In the genomic region with DNA sequence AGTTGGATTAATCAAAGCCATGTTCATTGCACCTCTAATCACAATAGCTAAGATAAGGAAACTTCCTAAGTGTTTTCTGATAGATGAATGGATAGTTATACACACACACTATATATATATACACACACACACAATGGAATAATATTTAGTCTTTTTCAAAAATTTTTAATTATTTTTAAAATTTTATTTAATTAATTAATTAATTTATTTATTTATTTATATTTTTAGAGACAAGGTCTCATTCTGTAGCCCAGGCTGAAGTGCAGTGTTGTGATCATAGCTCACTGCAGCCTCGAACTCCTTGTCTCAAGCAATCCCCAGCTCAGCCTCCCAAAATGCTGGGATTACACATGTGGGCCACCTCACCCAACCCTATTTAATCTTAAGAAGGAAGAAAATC, we compare ENCODE assay signal across 1 cellular context.
TF ChIP-seq lines count a peak whose summit lies in the region.

No MANE protein-coding gene starts in this region.

TF ChIP-seq in HEK293, 187 proteins besides CTCF, POLR2A, EP300 and RAD21 (continued from another document):
- TF ChIP-seq, protein P1, sequence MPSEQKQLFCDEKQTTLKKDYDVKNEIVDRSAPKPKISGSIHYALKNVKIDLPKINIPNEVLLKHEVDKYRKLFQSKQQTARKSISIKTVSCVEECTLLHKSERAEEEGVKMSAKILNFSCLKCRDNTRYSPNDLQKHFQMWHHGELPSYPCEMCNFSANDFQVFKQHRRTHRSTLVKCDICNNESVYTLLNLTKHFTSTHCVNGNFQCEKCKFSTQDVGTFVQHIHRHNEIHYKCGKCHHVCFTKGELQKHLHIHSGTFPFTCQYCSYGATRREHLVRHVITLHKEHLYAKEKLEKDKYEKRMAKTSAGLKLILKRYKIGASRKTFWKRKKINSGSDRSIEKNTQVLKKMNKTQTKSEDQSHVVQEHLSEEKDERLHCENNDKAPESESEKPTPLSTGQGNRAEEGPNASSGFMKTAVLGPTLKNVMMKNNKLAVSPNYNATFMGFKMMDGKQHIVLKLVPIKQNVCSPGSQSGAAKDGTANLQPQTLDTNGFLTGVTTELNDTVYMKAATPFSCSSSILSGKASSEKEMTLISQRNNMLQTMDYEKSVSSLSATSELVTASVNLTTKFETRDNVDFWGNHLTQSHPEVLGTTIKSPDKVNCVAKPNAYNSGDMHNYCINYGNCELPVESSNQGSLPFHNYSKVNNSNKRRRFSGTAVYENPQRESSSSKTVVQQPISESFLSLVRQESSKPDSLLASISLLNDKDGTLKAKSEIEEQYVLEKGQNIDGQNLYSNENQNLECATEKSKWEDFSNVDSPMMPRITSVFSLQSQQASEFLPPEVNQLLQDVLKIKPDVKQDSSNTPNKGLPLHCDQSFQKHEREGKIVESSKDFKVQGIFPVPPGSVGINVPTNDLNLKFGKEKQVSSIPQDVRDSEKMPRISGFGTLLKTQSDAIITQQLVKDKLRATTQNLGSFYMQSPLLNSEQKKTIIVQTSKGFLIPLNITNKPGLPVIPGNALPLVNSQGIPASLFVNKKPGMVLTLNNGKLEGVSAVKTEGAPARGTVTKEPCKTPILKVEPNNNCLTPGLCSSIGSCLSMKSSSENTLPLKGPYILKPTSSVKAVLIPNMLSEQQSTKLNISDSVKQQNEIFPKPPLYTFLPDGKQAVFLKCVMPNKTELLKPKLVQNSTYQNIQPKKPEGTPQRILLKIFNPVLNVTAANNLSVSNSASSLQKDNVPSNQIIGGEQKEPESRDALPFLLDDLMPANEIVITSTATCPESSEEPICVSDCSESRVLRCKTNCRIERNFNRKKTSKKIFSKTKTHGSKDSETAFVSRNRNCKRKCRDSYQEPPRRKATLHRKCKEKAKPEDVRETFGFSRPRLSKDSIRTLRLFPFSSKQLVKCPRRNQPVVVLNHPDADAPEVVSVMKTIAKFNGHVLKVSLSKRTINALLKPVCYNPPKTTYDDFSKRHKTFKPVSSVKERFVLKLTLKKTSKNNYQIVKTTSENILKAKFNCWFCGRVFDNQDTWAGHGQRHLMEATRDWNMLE (tag by site-specific recombination; conservative IDR thresholded peaks at IDR 0.05; ENCODE audit: low read depth) = peak; percentile 44; the same call in 1 of the 2 replicates
- peak; percentile 36 for TF ChIP-seq ZNF426 (tag by site-specific recombination; IDR thresholded peaks at IDR 0.05)
- TF ChIP-seq ZNF837 (tag by site-specific recombination; IDR thresholded peaks at IDR 0.05) = no peak
- no peak for TF ChIP-seq ZNF140 (tag by site-specific recombination; IDR thresholded peaks at IDR 0.05)
- TF ChIP-seq BCL11A (tag by site-specific recombination; IDR thresholded peaks at IDR 0.05; ENCODE audit: low read depth) = no peak
- no peak for TF ChIP-seq GLI2 (tag by site-specific recombination; IDR thresholded peaks at IDR 0.05; ENCODE audit: borderline replicate concordance, low read depth)
- no peak for TF ChIP-seq ZNF112 (tag by site-specific recombination; IDR thresholded peaks at IDR 0.05)
